ENCODE assay signal across 8 cellular contexts in the genomic region with DNA sequence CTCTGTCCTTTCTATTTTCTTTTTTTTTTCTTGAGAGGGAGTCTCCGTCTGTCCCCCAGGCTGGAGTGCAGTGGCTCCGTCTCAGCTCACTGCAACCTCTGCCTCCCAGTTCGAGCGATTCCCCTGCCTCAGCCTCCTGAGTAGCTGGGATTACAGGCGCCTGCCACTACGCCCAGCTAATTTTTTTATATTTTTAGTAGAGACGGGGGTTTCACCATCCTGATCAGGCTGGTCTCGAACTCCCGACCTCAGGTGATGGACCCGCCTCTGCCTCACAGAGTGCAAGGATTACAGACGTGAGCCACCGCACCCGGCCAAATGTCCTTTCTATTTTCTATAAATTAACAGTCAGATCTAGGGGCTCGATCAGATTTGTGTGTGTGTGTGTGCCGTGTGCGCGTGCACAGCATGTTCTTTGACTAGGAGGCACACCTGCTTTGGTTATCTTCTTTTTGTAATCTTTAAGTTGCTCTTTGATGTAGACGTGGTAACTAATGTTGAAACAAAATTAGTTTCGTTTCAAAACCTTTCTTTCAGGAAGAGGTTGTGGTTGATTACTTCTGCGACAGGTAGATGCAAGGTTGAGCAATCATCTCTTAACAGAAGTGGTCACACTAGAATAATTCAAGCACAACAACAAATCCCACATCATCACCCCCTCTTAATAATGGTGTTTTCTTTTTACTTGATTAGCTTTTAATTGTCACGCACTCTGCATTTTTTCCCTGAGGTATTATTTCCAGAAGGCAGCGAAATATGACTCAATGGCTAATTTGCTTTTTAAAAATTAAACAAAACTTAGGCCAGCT. TPM values are rescaled to one million over a fixed set of nuclear protein-coding genes. Genes with fewer than 3 reads are reported as not detected.
DNase-seq lines count a peak whose midpoint lies in the region; ATAC-seq and TF ChIP-seq lines count a peak whose summit lies in the region.

No MANE protein-coding gene starts in this region.

- in situ Hi-C loops in ACHN (cut with HindIII; ENCODE audit: low pct_ligation_motif_present, low pct_unique_long_range_greater_than_20kb, low sequenced_read_pairs): no loop called here

- peaks cover 44% of the 10 kb centered on the region for H3K4me1 Mint-ChIP-seq in activated naive CD8-positive, alpha-beta T cell treated with anti-CD3 and anti-CD28 coated beads, Interleukin-2, amount 50 U/mL, for 24 hours

- H3K36me3 ChIP-seq in Peyer's patch: no peaks in the 10 kb centered on the region

- ATAC-seq in GM18909 (IDR thresholded peaks at IDR 0.05; ENCODE audit: poor library complexity, unreplicated experiment) (peak; percentile 48), HG03135 (IDR thresholded peaks at IDR 0.05; ENCODE audit: unreplicated experiment) (peak; percentile 51)
- peak; percentile 20 for ATAC-seq in activated naive CD8-positive, alpha-beta T cell treated with anti-CD3 and anti-CD28 coated beads, Interleukin-2, amount 50 U/mL, for 24 hours

- TF ChIP-seq CTCF in Peyer's patch (IDR thresholded peaks at IDR 0.05): no peak

- peaks cover 2% of the 10 kb centered on the region for H3K27me3 Mint-ChIP-seq in activated naive CD8-positive, alpha-beta T cell treated with anti-CD3 and anti-CD28 coated beads, Interleukin-2, amount 50 U/mL, for 24 hours

- H3K4me3 Mint-ChIP-seq in activated naive CD8-positive, alpha-beta T cell treated with anti-CD3 and anti-CD28 coated beads, Interleukin-2, amount 50 U/mL, for 24 hours: peak overlapping the region; percentile 79

- peaks cover 19% of the 10 kb centered on the region for H3K36me3 Mint-ChIP-seq in activated naive CD8-positive, alpha-beta T cell treated with anti-CD3 and anti-CD28 coated beads, Interleukin-2, amount 50 U/mL, for 24 hours (ENCODE audit: low read depth)

- no peak for TF ChIP-seq POLR2A in Peyer's patch (IDR thresholded peaks at IDR 0.05)
- no peak for TF ChIP-seq POLR2A in erythroblast (IDR thresholded peaks at IDR 0.05; ENCODE audit: low read length)

- no peaks in the 10 kb centered on the region for H3K27me3 ChIP-seq in Peyer's patch

- peak overlapping the region; percentile 62 to 97 (median 90) for H3K4me3 ChIP-seq in Peyer's patch

- no peaks in the 10 kb centered on the region for H3K9me3 Mint-ChIP-seq in activated naive CD8-positive, alpha-beta T cell treated with anti-CD3 and anti-CD28 coated beads, Interleukin-2, amount 50 U/mL, for 24 hours

- H3K4me1 ChIP-seq in Peyer's patch: peaks cover 0 to 19% (median 4%) of the 10 kb centered on the region in 4 donors

- H3K27ac Mint-ChIP-seq in activated naive CD8-positive, alpha-beta T cell treated with anti-CD3 and anti-CD28 coated beads, Interleukin-2, amount 50 U/mL, for 24 hours: peak overlapping the region; percentile 89

- DNase-seq in ACHN (peak; percentile 40), Peyer's patch (peak in 2 of 3 donors; percentile 48 to 71), kidney glomerular epithelial cell (lab: John Stamatoyannopoulos, UW) (peak; percentile 80), erythroblast (lab: John Stamatoyannopoulos, UW) (no peak)
- DNase-seq in activated naive CD8-positive, alpha-beta T cell treated with anti-CD3 and anti-CD28 coated beads, Interleukin-2, amount 50 U/mL, for 24 hours: peak; percentile 49
- DNase-seq in stimulated activated CD4-positive, alpha-beta T cell treated with anti-CD3 and anti-CD28 coated beads, Interleukin-4, amount 100 ng/mL, for 1 hour: peak; percentile 48

- H3K27ac ChIP-seq in Peyer's patch: peak overlapping the region; percentile 94 to 100 (median 96)

- H3K9me3 ChIP-seq in Peyer's patch: no peaks in the 10 kb centered on the region

RNA-seq across cellular contexts. Expression of a gene that starts 0.8 kb away (rescaled TPM):
- total RNA-seq in Peyer's patch: 10 to 100 TPM; 14.6 to 46.4 (median 20.0) TPM

Comparison
In these comparisons a context has a peak if more than half of its experiments do, and no peak if none do; other contexts are left out.
1. DNase-seq: peak in ACHN (single experiment), Peyer's patch (2 of 3), activated naive CD8-positive, alpha-beta T cell treated with anti-CD3 and anti-CD28 coated beads, Interleukin-2, amount 50 U/mL, for 24 hours (single experiment), kidney glomerular epithelial cell (single experiment) and stimulated activated CD4-positive, alpha-beta T cell treated with anti-CD3 and anti-CD28 coated beads, Interleukin-4, amount 100 ng/mL, for 1 hour (single experiment); none in erythroblast (0 of 2).
2. Peak in every context shown above with its lines, with median percentiles within 50 percentile points of each other: ATAC-seq.